In the genomic region with DNA sequence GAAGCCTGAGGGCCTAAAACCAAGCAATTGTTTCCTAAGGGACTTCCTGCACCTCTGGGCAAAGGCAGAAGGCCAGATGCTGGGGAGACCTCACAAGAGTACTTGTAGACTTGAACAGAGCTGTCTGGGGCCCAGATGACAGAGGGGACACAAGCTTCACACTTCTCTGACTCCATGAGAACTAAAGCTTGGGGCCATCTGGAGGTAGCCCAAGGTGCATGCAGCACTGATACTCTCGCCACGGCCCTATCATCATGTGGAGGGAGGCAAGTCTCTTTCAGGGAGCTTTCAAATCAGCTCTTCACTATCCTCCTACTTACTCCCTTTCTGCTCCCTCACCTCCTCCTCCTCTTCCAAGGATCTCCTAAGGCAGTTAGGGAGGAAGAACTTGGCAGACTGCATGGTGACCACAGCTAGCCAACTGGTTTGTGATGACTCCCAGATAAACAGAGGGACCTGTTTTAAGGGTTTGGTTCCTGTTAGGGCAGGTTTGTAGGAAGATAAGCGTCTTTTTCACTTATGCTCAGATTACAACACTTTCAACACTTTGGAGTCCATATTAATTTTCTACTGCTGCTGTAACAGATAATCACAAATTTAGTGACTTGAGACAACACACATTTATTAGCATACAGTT, we compare ENCODE assay signal across 17 cellular contexts. TPM values are rescaled to one million over a fixed set of nuclear protein-coding genes. Genes with fewer than 3 reads are reported as not detected.
A peak's percentile ranks its signal among the peaks of the same experiment; 100 is the strongest.
DNase-seq lines count a peak whose midpoint lies in the region; ATAC-seq, FAIRE-seq and TF ChIP-seq lines count a peak whose summit lies in the region.
"Had no signal": no experiment of that assay in that cellular context is flagged by ENCODE, and none has a peak within 500 bp of the region (broad histone marks: within the 10 kb centered on the region; RNA-seq: fewer than 3 reads in every experiment).

No MANE protein-coding gene starts in this region.

- H3K27ac Mint-ChIP-seq in endodermal cell, result no peak overlapping the region
- no peak overlapping the region for H3K27ac Mint-ChIP-seq in T-cell

- H3K27me3 Mint-ChIP-seq in endodermal cell (ENCODE audit: insufficient read depth), result no peaks in the 10 kb centered on the region
- H3K27me3 Mint-ChIP-seq in T-cell, result no peaks in the 10 kb centered on the region

- H3K4me1 ChIP-seq in endodermal cell (ENCODE audit: control insufficient read depth, insufficient read depth, low read length) (no peaks in the 10 kb centered on the region), body of pancreas (no peaks in the 10 kb centered on the region)

- no peaks in the 10 kb centered on the region for H3K9me3 ChIP-seq in endodermal cell (ENCODE audit: control insufficient read depth, low read length)
- no peaks in the 10 kb centered on the region for H3K9me3 ChIP-seq in body of pancreas

- H3K36me3 ChIP-seq in endodermal cell (ENCODE audit: control insufficient read depth, insufficient read depth, low read length) (no peaks in the 10 kb centered on the region), body of pancreas (replicated peaks in 1 of 2; ENCODE audit: insufficient read depth in 1 of 2, low read depth in 2 of 2) (no peaks in the 10 kb centered on the region)

- POLR2A ChIA-PET in T-cell (lab: Charles Lee), result no interaction called here

- CTCF ChIA-PET in T-cell (lab: Charles Lee), result interaction anchor here in 1 of 2 donors (0.6 kb wide), 1 partner anchor 255 kb away, joined by 3 read pairs; no protein-coding TSS in a partner anchor

- FAIRE-seq in GM12892 (lab: Jason Lieb, UNC), result peak; percentile 76

- no peak for TF ChIP-seq POLR2A in GM12892 (IDR thresholded peaks at IDR 0.05; ENCODE audit: low read depth, low read length)
- TF ChIP-seq POLR2A in body of pancreas (IDR thresholded peaks at IDR 0.05), result no peak

- H3K4me3 Mint-ChIP-seq in endodermal cell (no peak overlapping the region), T-cell (no peak overlapping the region)

- peak; percentile 26 for TF ChIP-seq CTCF in endodermal cell (conservative IDR thresholded peaks at IDR 0.05)
- TF ChIP-seq CTCF in body of pancreas (IDR thresholded peaks at IDR 0.05), result no peak

- H3K4me3 ChIP-seq in endodermal cell (ENCODE audit: low read length) (no peak overlapping the region), body of pancreas (no peak overlapping the region)

- no peaks in the 10 kb centered on the region for H3K27me3 ChIP-seq in endodermal cell (ENCODE audit: control insufficient read depth, insufficient read depth, low read length, poor library complexity, severe bottlenecking)
- no peaks in the 10 kb centered on the region for H3K27me3 ChIP-seq in body of pancreas

- DNase-seq in GM12892 (ENCODE audit: insufficient read length) (no peak), RPMI7951 (ENCODE audit: low read depth) (peak; percentile 1), endodermal cell (no peak), T-cell (no peak), AG08396 (ENCODE audit: low spot score) (no peak), body of pancreas (no peak)
- DNase-seq: ACHN, AML-193, GF-D8, H7, NCI-H1105, NCI-H1694 treated with DMSO at 0.1 percent for 48 hours, NCI-H2107, NCI-H510A, NCI-H774, T-helper 2 cell had no signal

- H3K9me3 Mint-ChIP-seq in endodermal cell, result peaks cover 35% of the 10 kb centered on the region
- no peaks in the 10 kb centered on the region for H3K9me3 Mint-ChIP-seq in T-cell

- H3K36me3 Mint-ChIP-seq in endodermal cell (ENCODE audit: low read depth) (peaks cover 2% of the 10 kb centered on the region), T-cell (peaks cover 18% of the 10 kb centered on the region)

- WGBS in endodermal cell (ENCODE audit: insufficient coverage in 1 of 2, insufficient read length in 1 of 2), 2 experiments, result 97% methylated on average over 3 of the region's 3 CpGs; no CpG with 5 or more reads in 1 of the 2 experiments
- WGBS in body of pancreas, 2 donors, result 83 to 86% methylated on average over 3 of the region's 3 CpGs

- ATAC-seq in GM18909 (IDR thresholded peaks at IDR 0.05; ENCODE audit: poor library complexity, unreplicated experiment) (peak; percentile 41), T-cell (replicated peaks in 1 of 4) (no peak), body of pancreas (no peak)

- H3K4me1 Mint-ChIP-seq in endodermal cell (no peaks in the 10 kb centered on the region), T-cell (peaks cover 4 to 7% (median 6%) of the 10 kb centered on the region in 3 donors)

- no peak overlapping the region for H3K27ac ChIP-seq in endodermal cell (ENCODE audit: low read depth, low read length)
- H3K27ac ChIP-seq in body of pancreas, result no peak overlapping the region

- no peak overlapping the region for H3K9ac ChIP-seq in endodermal cell (ENCODE audit: extremely low read depth, low read length, poor library complexity, severe bottlenecking)

- intact Hi-C loops in body of pancreas (cut with DNase I), result no loop called here

RNA-seq across cellular contexts. Expression of a gene that starts 23.8 kb away (rescaled TPM):
- 50.7 TPM for polyA plus RNA-seq in GM12892 (2012; ENCODE audit: missing spikeins)
- 31.3 and 41.0 TPM in 2 replicates for total RNA-seq in RPMI7951 (2014; rRNA removed; shearing (Covaris generic))
- 10 to 100 TPM; 16.2 to 18.0 TPM for total RNA-seq in endodermal cell
- polyA plus RNA-seq in endodermal cell (2013, experiment 1 of 2), result 23.3 TPM
- polyA plus RNA-seq in endodermal cell (2013, experiment 2 of 2), result 21.1 TPM
- 100 to 1,000 TPM; 109 to 140 (median 133) TPM for total RNA-seq in T-cell
- 10 to 100 TPM; 10.5 to 11.2 TPM for total RNA-seq in body of pancreas
